In genomic region chr11:59173964-59174663, GRCh38 we compare ENCODE assay signal across 9 cellular contexts. TPM values are rescaled to one million over a fixed set of nuclear protein-coding genes. Genes with fewer than 3 reads are reported as not detected.
A peak's percentile ranks its signal among the peaks of the same experiment; 100 is the strongest.
DNase-seq lines count a peak whose midpoint lies in the region; ATAC-seq, FAIRE-seq and TF ChIP-seq lines count a peak whose summit lies in the region.
"Had no signal": no experiment of that assay in that cellular context is flagged by ENCODE, and none has a peak within 500 bp of the region (broad histone marks: within the 10 kb centered on the region; RNA-seq: fewer than 3 reads in every experiment).

No MANE protein-coding gene starts in this region.

- peaks cover 19% of the 10 kb centered on the region for H3K36me3 Mint-ChIP-seq in nephron progenitor cell (ENCODE audit: low read depth)

- H3K4me1 Mint-ChIP-seq in nephron progenitor cell, result peaks cover 34% of the 10 kb centered on the region

- H3K27ac Mint-ChIP-seq in nephron progenitor cell, result no peak overlapping the region

- TF ChIP-seq RAD21 in Ishikawa (IDR thresholded peaks at IDR 0.05; ENCODE audit: low read depth), result no peak

- H3K4me3 Mint-ChIP-seq in nephron progenitor cell, result peak overlapping the region; percentile 94

- H3K4me3 ChIP-seq in AG10803 (ENCODE audit: low read length), result no peak overlapping the region; the same call in 1 of the 2 replicates
- peak overlapping the region; percentile 69 for H3K4me3 ChIP-seq in epithelial cell of proximal tubule (ENCODE audit: low read depth, low read length)

- TF ChIP-seq EP300 in Ishikawa (IDR thresholded peaks at IDR 0.05; ENCODE audit: borderline replicate concordance), result no peak

- TF ChIP-seq CTCF in AG10803 (conservative IDR thresholded peaks at IDR 0.05; ENCODE audit: low read length) (no peak), epithelial cell of proximal tubule (conservative IDR thresholded peaks at IDR 0.05; ENCODE audit: low read depth, low read length) (no peak), nephron progenitor cell (IDR thresholded peaks at IDR 0.05) (no peak), D721Med (IDR thresholded peaks at IDR 0.05; ENCODE audit: insufficient read depth, missing control alignments) (no peak)

- no peak for FAIRE-seq in D721Med (lab: Jason Lieb, UNC)
- FAIRE-seq: TTC549 had no signal

- ATAC-seq in GM18517 (IDR thresholded peaks at IDR 0.05; ENCODE audit: unreplicated experiment), result no peak

- DNase-seq in AG10803 (ENCODE audit: low read depth), result peak; percentile 19
- DNase-seq in epithelial cell of proximal tubule (ENCODE audit: low read depth), result no peak
- peak; percentile 12 for DNase-seq in nephron progenitor cell
- no peak for DNase-seq in D721Med (ENCODE audit: insufficient read length, low spot score)
- no peak for DNase-seq in DMS153 (lab: John Stamatoyannopoulos, UW)
- DNase-seq in activated CD4-positive, alpha-beta T cell treated with anti-CD3 and anti-CD28 coated beads, Interleukin-2, amount 50 U/mL, for 1 hour, result no peak

- H3K9me3 Mint-ChIP-seq in nephron progenitor cell, result peaks cover 3% of the 10 kb centered on the region

- H3K27me3 Mint-ChIP-seq in nephron progenitor cell (ENCODE audit: low read depth, poor library complexity), result peaks cover 3% of the 10 kb centered on the region

TF ChIP-seq in Ishikawa, 13 proteins besides CTCF, POLR2A, EP300 and RAD21:
- peak; percentile 76 for TF ChIP-seq CEBPB (IDR thresholded peaks at IDR 0.05)
- TF ChIP-seq FOXM1 (IDR thresholded peaks at IDR 0.05; ENCODE audit: borderline replicate concordance, low read depth), result no peak

RNA-seq across cellular contexts. Expression of gene DTX4, which starts 2.2 kb away (rescaled TPM):
- total RNA-seq in epithelial cell of proximal tubule, result 2.7 and 3.0 TPM in 2 replicates

RNA-seq across cellular contexts. Expression of gene FAM111A, which starts 31.5 kb away (rescaled TPM):
- total RNA-seq in epithelial cell of proximal tubule, result 36.8 and 44.7 TPM in 2 replicates

RNA-seq across cellular contexts. Expression of gene MPEG1, which starts 38.6 kb away (rescaled TPM):
- total RNA-seq in epithelial cell of proximal tubule, result not detected in 2 replicates

Comparison
In these comparisons a context has a peak if more than half of its experiments do, and no peak if none do; other contexts are left out.
1. DNase-seq: peak in AG10803 (single experiment) and nephron progenitor cell (single experiment); none in epithelial cell of proximal tubule (single experiment), D721Med (single experiment), DMS153 (single experiment) and activated CD4-positive, alpha-beta T cell treated with anti-CD3 and anti-CD28 coated beads, Interleukin-2, amount 50 U/mL, for 1 hour (single experiment).